In the genomic region with DNA sequence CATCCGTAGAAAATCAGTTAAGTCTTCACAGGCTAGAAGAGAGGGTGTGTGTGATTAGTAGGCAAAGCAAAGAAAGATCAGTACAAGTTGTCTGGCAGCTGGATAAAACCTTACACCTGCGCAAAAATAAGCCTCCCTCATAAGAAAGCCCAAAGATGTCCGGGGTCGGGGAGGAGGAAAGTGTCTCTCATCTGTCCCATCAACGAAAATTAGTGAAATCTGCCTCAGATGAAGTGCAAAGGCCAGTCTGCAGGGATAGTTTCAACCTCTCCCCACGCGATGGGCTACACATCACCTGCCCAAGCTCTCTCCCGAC, we compare ENCODE assay signal across 8 cellular contexts.
DNase-seq lines count a peak whose midpoint lies in the region; ATAC-seq and TF ChIP-seq lines count a peak whose summit lies in the region.
"Had no signal": no experiment of that assay in that cellular context is flagged by ENCODE, and none has a peak within 500 bp of the region (broad histone marks: within the 10 kb centered on the region; RNA-seq: fewer than 3 reads in every experiment).

No MANE protein-coding gene starts in this region.

- intact Hi-C loops in sigmoid colon (cut with DNase I): no loop called here

- TF ChIP-seq POLR2A in sigmoid colon (IDR thresholded peaks at IDR 0.05): no peak

- no peaks in the 10 kb centered on the region for H3K27me3 Mint-ChIP-seq in T-cell

- H3K9me3 ChIP-seq in HEK293 (ENCODE audit: control insufficient read depth, insufficient read depth, low read depth, low read length) (no peaks in the 10 kb centered on the region), sigmoid colon (no peaks in the 10 kb centered on the region)

- peak overlapping the region; percentile 90 to 94 (median 91) for H3K4me3 Mint-ChIP-seq in T-cell

- H3K27me3 ChIP-seq in sigmoid colon: peaks cover 4 to 26% (median 11%) of the 10 kb centered on the region in 3 donors

- peak overlapping the region; percentile 86 to 97 for H3K27ac Mint-ChIP-seq in T-cell

- no peak for ATAC-seq in T-cell (replicated peaks in 1 of 4)

- peaks cover 58 to 68% (median 66%) of the 10 kb centered on the region in 3 donors for H3K4me1 Mint-ChIP-seq in T-cell

- CTCF ChIA-PET in HEK293 (lab: Yijun Ruan, JAX): interaction anchor here (0.6 kb wide), 1 partner anchor 71 kb away, joined by 6 read pairs; no protein-coding TSS in a partner anchor
- CTCF ChIA-PET in T-cell (lab: Charles Lee): interaction anchor here in 1 of 2 donors (0.6 kb wide), 1 partner anchor 42 kb away, joined by 4 read pairs; no protein-coding TSS in a partner anchor

- TF ChIP-seq CTCF in HEK293 (tag by site-specific recombination; IDR thresholded peaks at IDR 0.05) (no peak), fibroblast of the aortic adventitia (IDR thresholded peaks at IDR 0.05; ENCODE audit: insufficient read depth, low read length) (no peak), sigmoid colon (IDR thresholded peaks at IDR 0.05) (no peak)

- peak overlapping the region; percentile 71 for H3K4me3 ChIP-seq in HEK293 (ENCODE audit: low read depth, low read length)
- peak overlapping the region; percentile 60 for H3K4me3 ChIP-seq in fibroblast of the aortic adventitia (ENCODE audit: low read depth, low read length)
- peak overlapping the region in 3 of 4 donors; percentile 29 to 45 (median 44) for H3K4me3 ChIP-seq in sigmoid colon

- no peaks in the 10 kb centered on the region for H3K4me1 ChIP-seq in HEK293 (ENCODE audit: control insufficient read depth, insufficient read depth, low read length)
- peaks cover 0 to 10% (median 8%) of the 10 kb centered on the region in 4 donors for H3K4me1 ChIP-seq in sigmoid colon

- H3K27ac ChIP-seq in HEK293 (ENCODE audit: extremely low read depth, low read depth, low read length) (peak overlapping the region; percentile 83; the same call in 1 of the 2 replicates), sigmoid colon (peak overlapping the region in 1 of 4 donors; percentile 43)

- H3K36me3 ChIP-seq in HEK293 (ENCODE audit: control insufficient read depth in 2 of 2, insufficient read depth in 1 of 2, low read length in 2 of 2) (no peaks in the 10 kb centered on the region), sigmoid colon (no peaks in the 10 kb centered on the region)

- peaks cover 3% of the 10 kb centered on the region for H3K36me3 Mint-ChIP-seq in T-cell

- 16 to 27% methylated on average over 8 of the region's 8 CpGs for WGBS in sigmoid colon, 2 donors

- TF ChIP-seq EP300 in sigmoid colon (IDR thresholded peaks at IDR 0.05): no peak

- peaks cover 0 to 7% (median 0%) of the 10 kb centered on the region in 3 donors for H3K9me3 Mint-ChIP-seq in T-cell

- DNase-seq in T-cell (no peak), fibroblast of the aortic adventitia (ENCODE audit: low read depth) (no peak), sigmoid colon (no peak), GDM1 (lab: John Stamatoyannopoulos, UW) (no peak), KG1 (lab: John Stamatoyannopoulos, UW) (no peak), NCI-H524 (lab: John Stamatoyannopoulos, UW) (no peak)
- DNase-seq: SW 1271 had no signal

- POLR2A ChIA-PET in HEK293 (lab: Yijun Ruan, JAX) (no interaction called here), T-cell (lab: Charles Lee) (no interaction called here)

TF ChIP-seq in HEK293, 187 proteins besides CTCF, POLR2A, EP300 and RAD21:
- TF ChIP-seq, protein P1, sequence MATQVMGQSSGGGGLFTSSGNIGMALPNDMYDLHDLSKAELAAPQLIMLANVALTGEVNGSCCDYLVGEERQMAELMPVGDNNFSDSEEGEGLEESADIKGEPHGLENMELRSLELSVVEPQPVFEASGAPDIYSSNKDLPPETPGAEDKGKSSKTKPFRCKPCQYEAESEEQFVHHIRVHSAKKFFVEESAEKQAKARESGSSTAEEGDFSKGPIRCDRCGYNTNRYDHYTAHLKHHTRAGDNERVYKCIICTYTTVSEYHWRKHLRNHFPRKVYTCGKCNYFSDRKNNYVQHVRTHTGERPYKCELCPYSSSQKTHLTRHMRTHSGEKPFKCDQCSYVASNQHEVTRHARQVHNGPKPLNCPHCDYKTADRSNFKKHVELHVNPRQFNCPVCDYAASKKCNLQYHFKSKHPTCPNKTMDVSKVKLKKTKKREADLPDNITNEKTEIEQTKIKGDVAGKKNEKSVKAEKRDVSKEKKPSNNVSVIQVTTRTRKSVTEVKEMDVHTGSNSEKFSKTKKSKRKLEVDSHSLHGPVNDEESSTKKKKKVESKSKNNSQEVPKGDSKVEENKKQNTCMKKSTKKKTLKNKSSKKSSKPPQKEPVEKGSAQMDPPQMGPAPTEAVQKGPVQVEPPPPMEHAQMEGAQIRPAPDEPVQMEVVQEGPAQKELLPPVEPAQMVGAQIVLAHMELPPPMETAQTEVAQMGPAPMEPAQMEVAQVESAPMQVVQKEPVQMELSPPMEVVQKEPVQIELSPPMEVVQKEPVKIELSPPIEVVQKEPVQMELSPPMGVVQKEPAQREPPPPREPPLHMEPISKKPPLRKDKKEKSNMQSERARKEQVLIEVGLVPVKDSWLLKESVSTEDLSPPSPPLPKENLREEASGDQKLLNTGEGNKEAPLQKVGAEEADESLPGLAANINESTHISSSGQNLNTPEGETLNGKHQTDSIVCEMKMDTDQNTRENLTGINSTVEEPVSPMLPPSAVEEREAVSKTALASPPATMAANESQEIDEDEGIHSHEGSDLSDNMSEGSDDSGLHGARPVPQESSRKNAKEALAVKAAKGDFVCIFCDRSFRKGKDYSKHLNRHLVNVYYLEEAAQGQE (tag by site-specific recombination; IDR thresholded peaks at IDR 0.05): peak; percentile 8; the same call in 1 of the 2 replicates
- TF ChIP-seq, protein P2, sequence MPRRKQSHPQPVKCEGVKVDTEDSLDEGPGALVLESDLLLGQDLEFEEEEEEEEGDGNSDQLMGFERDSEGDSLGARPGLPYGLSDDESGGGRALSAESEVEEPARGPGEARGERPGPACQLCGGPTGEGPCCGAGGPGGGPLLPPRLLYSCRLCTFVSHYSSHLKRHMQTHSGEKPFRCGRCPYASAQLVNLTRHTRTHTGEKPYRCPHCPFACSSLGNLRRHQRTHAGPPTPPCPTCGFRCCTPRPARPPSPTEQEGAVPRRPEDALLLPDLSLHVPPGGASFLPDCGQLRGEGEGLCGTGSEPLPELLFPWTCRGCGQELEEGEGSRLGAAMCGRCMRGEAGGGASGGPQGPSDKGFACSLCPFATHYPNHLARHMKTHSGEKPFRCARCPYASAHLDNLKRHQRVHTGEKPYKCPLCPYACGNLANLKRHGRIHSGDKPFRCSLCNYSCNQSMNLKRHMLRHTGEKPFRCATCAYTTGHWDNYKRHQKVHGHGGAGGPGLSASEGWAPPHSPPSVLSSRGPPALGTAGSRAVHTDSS (tag by site-specific recombination; IDR thresholded peaks at IDR 0.05): no peak
- TF ChIP-seq PRDM1 (tag by site-specific recombination; IDR thresholded peaks at IDR 0.05) (peak; percentile 83), TRIM28 (IDR thresholded peaks at IDR 0.05; ENCODE audit: borderline replicate concordance, low read length) (peak; percentile 62; the same call in 1 of the 2 replicates), KLF9 (tag by site-specific recombination; IDR thresholded peaks at IDR 0.05; ENCODE audit: low read depth) (no peak), ZNF501 (tag by site-specific recombination; IDR thresholded peaks at IDR 0.05) (no peak), ZNF555 (tag by site-specific recombination; conservative IDR thresholded peaks at IDR 0.05) (no peak), ZFP3 (tag by site-specific recombination; IDR thresholded peaks at IDR 0.05; ENCODE audit: low read depth) (no peak)
